Comparison of ENCODE assay signal across 12 cellular contexts in the genomic region with DNA sequence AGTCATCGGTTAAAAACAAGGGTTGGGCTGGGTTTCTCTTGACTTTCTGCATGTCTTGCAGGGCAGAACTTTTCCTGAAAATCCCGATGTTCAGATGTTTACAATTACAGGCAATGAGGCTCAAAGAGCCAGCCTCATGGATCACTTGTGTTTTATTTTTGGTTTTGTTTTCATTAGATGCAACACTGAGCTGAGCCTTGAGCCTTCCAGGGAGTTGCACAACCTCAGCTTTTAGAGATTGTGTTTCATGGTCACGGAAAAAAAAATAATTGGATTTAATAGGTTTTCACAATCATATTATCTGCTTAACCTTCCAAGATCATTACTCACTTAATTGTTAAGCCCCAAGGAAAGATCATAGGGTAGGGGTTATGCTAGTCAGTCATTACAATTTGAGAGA.
A peak's percentile ranks its signal among the peaks of the same experiment; 100 is the strongest.
DNase-seq lines count a peak whose midpoint lies in the region; ATAC-seq and TF ChIP-seq lines count a peak whose summit lies in the region.
"Had no signal": no experiment of that assay in that cellular context is flagged by ENCODE, and none has a peak within 500 bp of the region (broad histone marks: within the 10 kb centered on the region; RNA-seq: fewer than 3 reads in every experiment).

No MANE protein-coding gene starts in this region.

- no peaks in the 10 kb centered on the region for H3K9me3 ChIP-seq in Panc1 (ENCODE audit: control insufficient read depth, insufficient read depth, low read depth, low read length)
- H3K9me3 ChIP-seq: upper lobe of right lung had no signal

- CTCF ChIA-PET in Panc1 (lab: Charles Lee): no interaction called here

- peak overlapping the region; percentile 7; the same call in 1 of the 2 replicates for H3K27ac ChIP-seq in Panc1 (ENCODE audit: low read length)
- H3K27ac ChIP-seq: upper lobe of right lung had no signal

- no peaks in the 10 kb centered on the region for H3K9me3 Mint-ChIP-seq in stimulated activated memory B cell treated with anti-CD40 and anti-IgM and Interleukin-4, amounts not matched to agents 10 μg/mL and 1 μg/mL and 100 μg/mL, for 72 hours
- H3K9me3 Mint-ChIP-seq: activated naive CD4-positive, alpha-beta T cell treated with anti-CD3 and anti-CD28 coated beads, Interleukin-2, amount 10 ng/mL, durations not matched to agents 7 days and 5 days; neural crest cell had no signal

- H3K4me3 ChIP-seq in Panc1 (ENCODE audit: low read depth in 2 of 2, low read length in 2 of 2) (no peak overlapping the region), fibroblast of the aortic adventitia (ENCODE audit: low read depth, low read length) (peak overlapping the region; percentile 4), retinal pigment epithelial cell (ENCODE audit: low read length) (no peak overlapping the region)
- H3K4me3 ChIP-seq: upper lobe of right lung had no signal

- TF ChIP-seq CTCF in Panc1 (IDR thresholded peaks at IDR 0.05) (no peak), fibroblast of the aortic adventitia (IDR thresholded peaks at IDR 0.05; ENCODE audit: insufficient read depth, low read length) (no peak), retinal pigment epithelial cell (conservative IDR thresholded peaks at IDR 0.05; ENCODE audit: low read depth, low read length) (no peak), GM10266 (IDR thresholded peaks at IDR 0.05; ENCODE audit: control insufficient read depth, insufficient read depth, low read depth, missing control alignments) (no peak)

- DNase-seq in AG20443 (ENCODE audit: low spot score) (peak; percentile 84), Panc1 (ENCODE audit: low read depth, low spot score) (no peak), fibroblast of the aortic adventitia (ENCODE audit: low read depth) (peak; percentile 93), retinal pigment epithelial cell (ENCODE audit: low read depth) (peak; percentile 78), GM10266 (ENCODE audit: extremely low spot score) (no peak), glomerular visceral epithelial cell (ENCODE audit: extremely low spot score) (no peak)
- no peak for DNase-seq in stimulated activated CD4-positive, alpha-beta T cell treated with anti-CD3 and anti-CD28 coated beads, Interleukin-4, amount 100 ng/mL, for 1 hour
- DNase-seq: activated naive CD4-positive, alpha-beta T cell treated with anti-CD3 and anti-CD28 coated beads, Interleukin-2, amount 10 ng/mL, durations not matched to agents 7 days and 5 days; effector CD4-positive, alpha-beta T cell; upper lobe of right lung had no signal

- no peaks in the 10 kb centered on the region for H3K36me3 Mint-ChIP-seq in stimulated activated memory B cell treated with anti-CD40 and anti-IgM and Interleukin-4, amounts not matched to agents 10 μg/mL and 1 μg/mL and 100 μg/mL, for 72 hours
- H3K36me3 Mint-ChIP-seq: activated naive CD4-positive, alpha-beta T cell treated with anti-CD3 and anti-CD28 coated beads, Interleukin-2, amount 10 ng/mL, durations not matched to agents 7 days and 5 days had no signal

- H3K4me1 Mint-ChIP-seq in stimulated activated memory B cell treated with anti-CD40 and anti-IgM and Interleukin-4, amounts not matched to agents 10 μg/mL and 1 μg/mL and 100 μg/mL, for 72 hours: peaks cover 16% of the 10 kb centered on the region
- H3K4me1 Mint-ChIP-seq: neural crest cell had no signal

- no peak overlapping the region for H3K4me3 Mint-ChIP-seq in stimulated activated memory B cell treated with anti-CD40 and anti-IgM and Interleukin-4, amounts not matched to agents 10 μg/mL and 1 μg/mL and 100 μg/mL, for 72 hours
- H3K4me3 Mint-ChIP-seq: activated naive CD4-positive, alpha-beta T cell treated with anti-CD3 and anti-CD28 coated beads, Interleukin-2, amount 10 ng/mL, durations not matched to agents 7 days and 5 days; neural crest cell had no signal

- H3K27ac Mint-ChIP-seq in stimulated activated memory B cell treated with anti-CD40 and anti-IgM and Interleukin-4, amounts not matched to agents 10 μg/mL and 1 μg/mL and 100 μg/mL, for 72 hours: no peak overlapping the region
- H3K27ac Mint-ChIP-seq: activated naive CD4-positive, alpha-beta T cell treated with anti-CD3 and anti-CD28 coated beads, Interleukin-2, amount 10 ng/mL, durations not matched to agents 7 days and 5 days had no signal

- POLR2A ChIA-PET in Panc1 (lab: Charles Lee): no interaction called here

- peaks cover 5% of the 10 kb centered on the region; the same call in 1 of the 2 replicates for H3K4me1 ChIP-seq in Panc1 (ENCODE audit: control insufficient read depth, insufficient read depth, low read length)

- in situ Hi-C loops in Panc1 (cut with HindIII; ENCODE audit: low pct_unique_long_range_greater_than_20kb, low sequenced_read_pairs): no loop called here

- H3K27me3 ChIP-seq in Panc1 (ENCODE audit: control insufficient read depth, insufficient read depth, low read length): no peaks in the 10 kb centered on the region
- H3K27me3 ChIP-seq: upper lobe of right lung had no signal

- no peak for ATAC-seq in Panc1
- no peak for ATAC-seq in stimulated activated memory B cell treated with anti-CD40 and anti-IgM and Interleukin-4, amounts not matched to agents 10 μg/mL and 1 μg/mL and 100 μg/mL, for 72 hours
- ATAC-seq: upper lobe of right lung had no signal

- H3K27me3 Mint-ChIP-seq in stimulated activated memory B cell treated with anti-CD40 and anti-IgM and Interleukin-4, amounts not matched to agents 10 μg/mL and 1 μg/mL and 100 μg/mL, for 72 hours: no peaks in the 10 kb centered on the region

- intact Hi-C loops in Panc1 (cut with micrococcal nuclease; ENCODE audit: unreplicated experiment): no loop called here

- no peaks in the 10 kb centered on the region for H3K36me3 ChIP-seq in Panc1 (ENCODE audit: control insufficient read depth, insufficient read depth, low read length)
- H3K36me3 ChIP-seq: upper lobe of right lung had no signal

- no TSS peak for BruUV-seq in Panc1 (replicated peaks; lab: Mats Ljungman, UMichigan)

Comparison
In these comparisons a context has a peak if more than half of its experiments do, and no peak if none do; other contexts are left out.
1. DNase-seq: peak in AG20443 (single experiment), fibroblast of the aortic adventitia (single experiment) and retinal pigment epithelial cell (single experiment); none in Panc1 (single experiment), GM10266 (single experiment), glomerular visceral epithelial cell (single experiment) and stimulated activated CD4-positive, alpha-beta T cell treated with anti-CD3 and anti-CD28 coated beads, Interleukin-4, amount 100 ng/mL, for 1 hour (single experiment).